ENCODE assay signal across 24 cellular contexts in the genomic region with DNA sequence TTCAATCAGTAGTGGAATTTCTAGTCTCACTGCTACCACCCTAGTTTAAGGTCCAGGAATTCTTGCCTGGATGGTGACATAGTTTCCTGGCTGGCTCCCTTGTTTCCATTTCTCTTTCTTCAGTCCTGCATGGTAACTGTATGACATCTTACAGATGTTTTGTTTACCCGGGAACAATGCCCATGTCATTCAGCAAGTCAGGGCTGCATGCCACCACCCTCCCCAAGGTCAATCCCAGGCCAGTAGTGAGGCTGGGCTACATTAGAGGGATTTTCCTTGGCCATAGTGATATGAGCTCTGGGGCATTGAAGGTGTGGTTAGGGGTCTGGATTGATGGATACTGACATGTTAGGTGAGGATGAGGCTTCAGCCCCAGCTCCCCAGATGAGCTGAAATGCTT.
"Had no signal": no experiment of that assay in that cellular context is flagged by ENCODE, and none has a peak within 500 bp of the region (broad histone marks: within the 10 kb centered on the region; RNA-seq: fewer than 3 reads in every experiment).

No MANE protein-coding gene starts in this region.

- H3K27me3 ChIP-seq: SJCRH30 had no signal

- H3K9me2 ChIP-seq: SK-N-SH had no signal

- H3K9me3 ChIP-seq: SJCRH30, SK-N-SH had no signal

- ATAC-seq: activated CD4-positive, alpha-beta T cell treated with anti-CD3 and anti-CD28 coated beads for 36 hours; activated T-helper 17 cell treated with anti-CD3 and anti-CD28 coated beads, Interleukin-2, amount 50 U/mL, for 72 hours had no signal

- H3K4me3 Mint-ChIP-seq: activated CD4-positive, alpha-beta memory T cell treated with anti-CD3 and anti-CD28 coated beads, Interleukin-2, amount 10 ng/mL, durations not matched to agents 7 days and 5 days; activated CD4-positive, alpha-beta T cell treated with anti-CD3 and anti-CD28 coated beads for 36 hours; activated naive CD4-positive, alpha-beta T cell treated with anti-CD3 and anti-CD28 coated beads for 36 hours; activated naive CD8-positive, alpha-beta T cell; activated T-helper 17 cell treated with anti-CD3 and anti-CD28 coated beads, Interleukin-2, amount 50 U/mL, for 72 hours; brain had no signal

- H3K9ac ChIP-seq: SK-N-SH had no signal

- H3K36me3 Mint-ChIP-seq: activated naive CD8-positive, alpha-beta T cell; IgD-negative memory B cell had no signal

- H3K9me3 Mint-ChIP-seq: activated CD4-positive, alpha-beta memory T cell treated with anti-CD3 and anti-CD28 coated beads, Interleukin-2, amount 10 ng/mL, durations not matched to agents 7 days and 5 days; activated naive CD4-positive, alpha-beta T cell treated with anti-CD3 and anti-CD28 coated beads for 36 hours; activated T-helper 17 cell treated with anti-CD3 and anti-CD28 coated beads, Interleukin-2, amount 50 U/mL, for 72 hours; brain; IgD-negative memory B cell had no signal

- H3K4me2 ChIP-seq: SK-N-SH had no signal

- H3K4me1 Mint-ChIP-seq: activated CD4-positive, alpha-beta memory T cell treated with anti-CD3 and anti-CD28 coated beads, Interleukin-2, amount 10 ng/mL, durations not matched to agents 7 days and 5 days; activated CD4-positive, alpha-beta T cell treated with anti-CD3 and anti-CD28 coated beads for 36 hours; activated T-helper 17 cell treated with anti-CD3 and anti-CD28 coated beads, Interleukin-2, amount 50 U/mL, for 72 hours; IgD-negative memory B cell had no signal

- H3K27ac ChIP-seq: SJCRH30, WERI-Rb-1 had no signal

- DNase-seq: activated CD4-positive, alpha-beta memory T cell treated with anti-CD3 and anti-CD28 coated beads, Interleukin-2, amount 10 ng/mL, durations not matched to agents 7 days and 5 days; activated CD4-positive, alpha-beta T cell treated with anti-CD3 and anti-CD28 coated beads for 36 hours; activated CD4-positive, alpha-beta T cell treated with anti-CD3 and anti-CD28 coated beads, Interleukin-2, amount 50 U/mL, for 1 hour; activated gamma-delta T cell; activated naive CD4-positive, alpha-beta T cell treated with anti-CD3 and anti-CD28 coated beads for 36 hours; activated T-cell treated with anti-CD3 and anti-CD28 coated beads for 4 hours; activated T-cell treated with anti-CD3 and anti-CD28 coated beads, Interleukin-2, amount 50 U/mL, for 48 hours; amygdala; KG1; MV-4-11; NCI-H1105; NCI-H1436; NCI-H187; NCI-H2081; NCI-H446; NCI-H524; SJCRH30; SK-N-SH; T-helper 1 cell; WERI-Rb-1 had no signal

- H3K27ac Mint-ChIP-seq: activated CD4-positive, alpha-beta memory T cell treated with anti-CD3 and anti-CD28 coated beads, Interleukin-2, amount 10 ng/mL, durations not matched to agents 7 days and 5 days; activated CD4-positive, alpha-beta T cell treated with anti-CD3 and anti-CD28 coated beads for 36 hours; activated naive CD4-positive, alpha-beta T cell treated with anti-CD3 and anti-CD28 coated beads for 36 hours; activated naive CD8-positive, alpha-beta T cell; activated T-helper 17 cell treated with anti-CD3 and anti-CD28 coated beads, Interleukin-2, amount 50 U/mL, for 72 hours; IgD-negative memory B cell had no signal

- H3K36me3 ChIP-seq: SJCRH30, WERI-Rb-1 had no signal

- H3K4me3 ChIP-seq: SJCRH30 had no signal
